In the genomic region with DNA sequence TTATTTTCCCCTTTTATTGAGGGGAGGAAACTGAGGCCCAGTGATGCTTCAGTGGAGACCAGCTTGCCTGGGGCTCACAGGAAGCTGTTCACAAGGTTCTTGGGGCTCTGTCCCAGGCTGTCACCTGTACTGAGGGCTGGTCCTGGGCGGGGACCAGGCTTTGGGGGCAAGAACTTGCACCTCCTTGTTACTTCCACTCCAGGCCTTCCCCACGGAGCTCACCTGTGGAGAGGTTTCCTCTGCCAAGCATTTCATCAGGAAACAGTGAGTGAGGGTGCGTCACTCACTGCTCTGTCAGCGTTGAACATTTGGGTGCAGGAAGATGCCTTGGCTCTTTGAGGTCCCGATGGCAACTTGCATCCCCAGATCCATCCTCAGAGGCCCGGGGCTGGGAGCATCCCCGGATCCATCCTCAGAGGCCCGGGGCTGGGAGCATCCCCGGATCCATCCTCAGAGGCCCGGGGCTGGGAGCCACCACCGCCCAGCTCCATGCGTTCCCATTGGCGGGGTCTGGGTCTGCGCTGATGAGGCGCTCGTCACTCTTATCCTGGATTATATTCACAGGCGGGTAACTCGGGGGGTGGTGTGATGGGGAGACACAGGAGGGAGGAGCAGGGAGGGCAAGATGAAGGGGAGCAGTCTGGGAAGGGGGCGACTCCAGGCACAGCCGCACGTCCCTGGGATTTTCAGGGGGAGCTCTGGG, we compare ENCODE assay signal across 36 cellular contexts. TPM values are rescaled to one million over a fixed set of nuclear protein-coding genes. Genes with fewer than 3 reads are reported as not detected.
"Had no signal": no experiment of that assay in that cellular context is flagged by ENCODE, and none has a peak within 500 bp of the region (broad histone marks: within the 10 kb centered on the region; RNA-seq: fewer than 3 reads in every experiment).

No MANE protein-coding gene starts in this region.

- H3K27ac ChIP-seq: ascending aorta, cardiac muscle cell, RWPE1, VCaP had no signal

- H3K27me3 ChIP-seq: ascending aorta, cardiac muscle cell, MG63 had no signal

- H3K9me3 ChIP-seq: ascending aorta had no signal

- H3K36me3 Mint-ChIP-seq: activated CD4-positive, alpha-beta memory T cell treated with anti-CD3 and anti-CD28 coated beads for 36 hours had no signal

- H3K27ac Mint-ChIP-seq: activated B cell treated with CpG ODN at 0.5 μM for 24 hours; activated CD4-positive, alpha-beta memory T cell treated with anti-CD3 and anti-CD28 coated beads for 36 hours; activated naive CD8-positive, alpha-beta T cell treated with anti-CD3 and anti-CD28 coated beads for 36 hours; activated T-helper 1 cell treated with anti-CD3 and anti-CD28 coated beads, Interleukin-12 subunit alpha, Interleukin-12 subunit beta, Interleukin-2, Interleukin-4 antibody, amounts not matched to agents 30 ng/mL and 10 ng/mL and 1 ng/mL, durations not matched to agents 14 hours and 24 hours and 36 hours had no signal

- ATAC-seq: activated T-cell treated with anti-CD3 and anti-CD28 coated beads, Interleukin-2, amount 50 U/mL, for 4 hours; PC-3 had no signal

- H3K27me3 Mint-ChIP-seq: activated B cell treated with CpG ODN at 0.5 μM for 24 hours had no signal

- H3K36me3 ChIP-seq: cardiac muscle cell, MG63 had no signal

- DNase-seq: activated B cell treated with CpG ODN at 0.5 μM for 24 hours; activated CD4-positive, alpha-beta memory T cell treated with anti-CD3 and anti-CD28 coated beads for 36 hours; activated CD4-positive, alpha-beta T cell treated with anti-CD3 and anti-CD28 coated beads for 4 hours; activated CD4-positive, alpha-beta T cell treated with anti-CD3 and anti-CD28 coated beads, Interleukin-2, amount 50 U/mL, for 1 hour; activated CD4-positive, CD25-positive, alpha-beta regulatory T cell treated with anti-CD3 and anti-CD28 coated beads, Interleukin-2, amount 50 U/mL, for 72 hours; activated CD8-positive, alpha-beta memory T cell treated with anti-CD3 and anti-CD28 coated beads, Interleukin-2, amount 50 U/mL, for 4 hours; activated effector memory CD4-positive, alpha-beta T cell treated with Interleukin-2 at 50 U/mL for 16 hours; activated naive CD4-positive, alpha-beta T cell treated with anti-CD3 and anti-CD28 coated beads, Interleukin-2, amount 50 U/mL, for 16 hours; activated naive CD8-positive, alpha-beta T cell treated with anti-CD3 and anti-CD28 coated beads for 36 hours; activated T-cell treated with anti-CD3 and anti-CD28 coated beads for 4 hours; activated T-cell treated with anti-CD3 and anti-CD28 coated beads, Interleukin-2, amount 50 U/mL, for 4 hours; amygdala; Kasumi-1; KG1; MG63; NCI-H1048; NCI-H1105 treated with DMSO at 0.1 percent for 48 hours; NCI-H1436; NCI-H1694; NCI-H1930; NCI-H2171; NCI-H510A; NCI-H526; NCI-H748 treated with DMSO at 0.1 percent for 48 hours; NK-92 treated with Interleukin-12 subunit alpha and Interleukin-12 subunit beta, amount 100 ng/mL, for 24 hours; PC-3; Right ventricle myocardium superior; SW 1271; T-helper 1 cell; T-helper 2 cell; T-helper 9 cell had no signal

- H3K4me3 Mint-ChIP-seq: activated B cell treated with CpG ODN at 0.5 μM for 24 hours; activated CD4-positive, alpha-beta memory T cell treated with anti-CD3 and anti-CD28 coated beads for 36 hours; activated naive CD8-positive, alpha-beta T cell treated with anti-CD3 and anti-CD28 coated beads for 36 hours; activated T-cell treated with anti-CD3 and anti-CD28 coated beads, Interleukin-2, amount 50 U/mL, for 4 hours; activated T-helper 1 cell treated with anti-CD3 and anti-CD28 coated beads, Interleukin-12 subunit alpha, Interleukin-12 subunit beta, Interleukin-2, Interleukin-4 antibody, amounts not matched to agents 30 ng/mL and 10 ng/mL and 1 ng/mL, durations not matched to agents 14 hours and 24 hours and 36 hours had no signal

- H3K4me3 ChIP-seq: ascending aorta, cardiac muscle cell, MG63 had no signal

RNA-seq across cellular contexts. Expression of gene SMIM38, which starts 1.4 kb away (rescaled TPM):
- total RNA-seq: Right ventricle myocardium superior had no signal
